27 cellular contexts compared by ENCODE assay signal in the genomic region with DNA sequence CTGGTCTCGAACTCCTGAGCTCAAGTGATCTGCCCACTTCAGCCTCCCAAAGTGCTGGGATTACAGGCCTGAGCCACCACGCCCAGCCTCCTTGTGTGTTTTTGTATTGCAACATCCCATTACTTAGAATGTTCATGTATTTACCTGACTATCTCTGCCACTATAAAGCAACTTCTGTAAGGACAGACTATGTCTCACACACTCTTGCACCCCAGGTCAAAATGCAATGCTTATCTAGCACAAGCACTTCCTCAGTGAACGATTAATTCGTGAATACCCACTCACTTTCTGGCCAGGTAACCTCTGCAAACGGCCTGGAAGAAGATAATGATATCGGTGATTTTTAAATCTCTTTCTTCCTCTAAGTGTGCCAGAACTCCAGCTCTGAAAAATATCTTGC.
"Had no signal": no experiment of that assay in that cellular context is flagged by ENCODE, and none has a peak within 500 bp of the region (broad histone marks: within the 10 kb centered on the region; RNA-seq: fewer than 3 reads in every experiment).

No MANE protein-coding gene starts in this region.

- H3K27me3 ChIP-seq: foreskin keratinocyte, gastroesophageal sphincter, heart left ventricle, pancreas, right lobe of liver, suprapubic skin, thyroid gland had no signal

- H3K4me1 Mint-ChIP-seq: natural killer cell; stimulated activated naive CD8-positive, alpha-beta T cell treated with anti-CD3 and anti-CD28 coated beads, Interleukin-15, amount 100 ng/mL, for 72 hours had no signal

- H3K36me3 Mint-ChIP-seq: natural killer cell had no signal

- H3K4me3 Mint-ChIP-seq: effector memory CD8-positive, alpha-beta T cell; natural killer cell; stimulated activated naive CD8-positive, alpha-beta T cell treated with anti-CD3 and anti-CD28 coated beads, Interleukin-15, amount 100 ng/mL, for 72 hours had no signal

- H3K27me3 Mint-ChIP-seq: stimulated activated naive CD8-positive, alpha-beta T cell treated with anti-CD3 and anti-CD28 coated beads, Interleukin-15, amount 100 ng/mL, for 72 hours had no signal

- FAIRE-seq: endometrium, pancreas, urothelium cell line had no signal

- H3K4me3 ChIP-seq: gastroesophageal sphincter, heart left ventricle, left ventricle myocardium inferior, lower lobe of right lung, pancreas, right lobe of liver, smooth muscle cell, suprapubic skin, thyroid gland had no signal

- H3K9me3 Mint-ChIP-seq: effector memory CD8-positive, alpha-beta T cell; natural killer cell; stimulated activated naive CD8-positive, alpha-beta T cell treated with anti-CD3 and anti-CD28 coated beads, Interleukin-15, amount 100 ng/mL, for 72 hours had no signal

- H3K4me1 ChIP-seq: foreskin keratinocyte, gastroesophageal sphincter, heart left ventricle, left ventricle myocardium inferior, lower lobe of right lung, pancreas, right lobe of liver, suprapubic skin, thyroid gland had no signal

- DNase-seq: cortex of kidney; effector memory CD8-positive, alpha-beta T cell; foreskin keratinocyte; heart left ventricle; hippocampal formation; kidney glomerular epithelial cell; left colon; left ventricle myocardium inferior; lower lobe of right lung; natural killer cell; occipital lobe; pancreas; right lobe of liver; stimulated activated CD4-positive, alpha-beta T cell treated with anti-CD3 and anti-CD28 coated beads, Interleukin-12 subunit alpha, Interleukin-12 subunit beta, amount 100 ng/mL, for 4 hours; stimulated activated CD4-positive, alpha-beta T cell treated with anti-CD3 and anti-CD28 coated beads, Interleukin-1b, Interleukin-23, amount 100 ng/mL, for 48 hours; stimulated activated CD4-positive, alpha-beta T cell treated with anti-CD3 and anti-CD28 coated beads, Interleukin-4, amount 100 ng/mL, for 1 hour; stimulated activated CD8-positive, alpha-beta memory T cell treated with anti-CD3 and anti-CD28 coated beads, Interleukin-4, amount 100 ng/mL, for 48 hours; stimulated activated naive CD4-positive, alpha-beta T cell; stimulated activated naive CD8-positive, alpha-beta T cell treated with anti-CD3 and anti-CD28 coated beads, Interleukin-15, amount 100 ng/mL, for 72 hours; thyroid gland; trophoblast cell had no signal

- H3K27ac Mint-ChIP-seq: effector memory CD8-positive, alpha-beta T cell; natural killer cell had no signal

- H3K9me3 ChIP-seq: gastroesophageal sphincter, heart left ventricle, left ventricle myocardium inferior, lower lobe of right lung, pancreas, right lobe of liver, suprapubic skin, thyroid gland had no signal

- H3K27ac ChIP-seq: epithelial cell of prostate, foreskin keratinocyte, gastroesophageal sphincter, heart left ventricle, left ventricle myocardium inferior, lower lobe of right lung, pancreas, right lobe of liver, suprapubic skin, thyroid gland had no signal
